33 cellular contexts compared by ENCODE assay signal in genomic region chrX:133987188-133987587, GRCh38. TPM values are rescaled to one million over a fixed set of nuclear protein-coding genes. Genes with fewer than 3 reads are reported as not detected.
"Had no signal": no experiment of that assay in that cellular context is flagged by ENCODE, and none has a peak within 500 bp of the region (broad histone marks: within the 10 kb centered on the region; RNA-seq: fewer than 3 reads in every experiment).

No MANE protein-coding gene starts in this region.

- H3K27ac Mint-ChIP-seq: activated CD4-positive, alpha-beta memory T cell treated with anti-CD3 and anti-CD28 coated beads, Interleukin-2, amount 10 ng/mL, durations not matched to agents 7 days and 5 days; activated CD4-positive, alpha-beta T cell treated with anti-CD3 and anti-CD28 coated beads for 36 hours; activated naive CD4-positive, alpha-beta T cell treated with anti-CD3 and anti-CD28 coated beads for 36 hours; activated naive CD8-positive, alpha-beta T cell; activated T-helper 17 cell treated with anti-CD3 and anti-CD28 coated beads, Interleukin-2, amount 50 U/mL, for 72 hours had no signal

- H3K36me3 ChIP-seq: brain microvascular endothelial cell, cardiac muscle cell, Peyer's patch, SJCRH30 had no signal

- H3K27me3 ChIP-seq: Peyer's patch, SJCRH30 had no signal

- DNase-seq: activated CD4-positive, alpha-beta memory T cell treated with anti-CD3 and anti-CD28 coated beads, Interleukin-2, amount 10 ng/mL, durations not matched to agents 7 days and 5 days; activated CD4-positive, alpha-beta T cell treated with anti-CD3 and anti-CD28 coated beads for 36 hours; activated CD4-positive, alpha-beta T cell treated with anti-CD3 and anti-CD28 coated beads, Interleukin-2, amount 50 U/mL, for 1 hour; activated gamma-delta T cell; activated naive CD4-positive, alpha-beta T cell treated with anti-CD3 and anti-CD28 coated beads for 36 hours; activated T-cell treated with anti-CD3 and anti-CD28 coated beads for 4 hours; activated T-cell treated with anti-CD3 and anti-CD28 coated beads, Interleukin-2, amount 50 U/mL, for 48 hours; amygdala; brain microvascular endothelial cell; KBM-7; NCI-H1048; NCI-H146; NCI-H187 treated with DMSO at 0.1 percent for 48 hours; NCI-H2107; NCI-H2171 treated with DMSO at 0.1 percent for 48 hours; NCI-H345; NCI-H510A; NCI-H526 treated with DMSO at 0.1 percent for 48 hours; NCI-H82; NK-92 treated with Interleukin-12 subunit alpha and Interleukin-12 subunit beta, amount 100 ng/mL, for 24 hours; Peyer's patch; Right ventricle myocardium superior; SJCRH30; SK-N-SH; T-helper 1 cell had no signal

- H3K4me1 ChIP-seq: Peyer's patch had no signal

- H3K4me3 ChIP-seq: cardiac muscle cell, Peyer's patch, SJCRH30 had no signal

- H3K9ac ChIP-seq: SK-N-SH had no signal

- ATAC-seq: activated CD4-positive, alpha-beta T cell treated with anti-CD3 and anti-CD28 coated beads for 36 hours; activated T-helper 17 cell treated with anti-CD3 and anti-CD28 coated beads, Interleukin-2, amount 50 U/mL, for 72 hours had no signal

- H3K9me3 Mint-ChIP-seq: activated CD4-positive, alpha-beta memory T cell treated with anti-CD3 and anti-CD28 coated beads, Interleukin-2, amount 10 ng/mL, durations not matched to agents 7 days and 5 days; activated naive CD4-positive, alpha-beta T cell treated with anti-CD3 and anti-CD28 coated beads for 36 hours; activated T-helper 17 cell treated with anti-CD3 and anti-CD28 coated beads, Interleukin-2, amount 50 U/mL, for 72 hours had no signal

- H3K4me2 ChIP-seq: SK-N-SH had no signal

- H3K4me3 Mint-ChIP-seq: activated CD4-positive, alpha-beta memory T cell treated with anti-CD3 and anti-CD28 coated beads, Interleukin-2, amount 10 ng/mL, durations not matched to agents 7 days and 5 days; activated CD4-positive, alpha-beta T cell treated with anti-CD3 and anti-CD28 coated beads for 36 hours; activated naive CD4-positive, alpha-beta T cell treated with anti-CD3 and anti-CD28 coated beads for 36 hours; activated naive CD8-positive, alpha-beta T cell; activated T-helper 17 cell treated with anti-CD3 and anti-CD28 coated beads, Interleukin-2, amount 50 U/mL, for 72 hours had no signal

- H3K27ac ChIP-seq: brain microvascular endothelial cell, cardiac muscle cell, Peyer's patch, RWPE1, SJCRH30, VCaP had no signal

- H3K9me3 ChIP-seq: Peyer's patch, SJCRH30, SK-N-SH had no signal

- H3K36me3 Mint-ChIP-seq: activated naive CD8-positive, alpha-beta T cell had no signal

- H3K4me1 Mint-ChIP-seq: activated T-helper 17 cell treated with anti-CD3 and anti-CD28 coated beads, Interleukin-2, amount 50 U/mL, for 72 hours had no signal

RNA-seq across cellular contexts. Expression of gene GPC3, which starts 1.8 kb away (rescaled TPM):
- total RNA-seq: activated CD8-positive, alpha-beta memory T cell treated with anti-CD3 and anti-CD28 coated beads for 36 hours; LHCN-M2; M059J had no signal
